Comparison of ENCODE assay signal across 7 cellular contexts in genomic region chrX:10098235-10098819, GRCh38. TPM values are rescaled to one million over a fixed set of nuclear protein-coding genes. Genes with fewer than 3 reads are reported as not detected.
DNase-seq lines count a peak whose midpoint lies in the region; ATAC-seq and TF ChIP-seq lines count a peak whose summit lies in the region.

No MANE protein-coding gene starts in this region.

- H3K4me1 ChIP-seq in naive thymus-derived CD4-positive, alpha-beta T cell (ENCODE audit: control insufficient read depth in 2 of 2, insufficient read depth in 2 of 2, low read length in 2 of 2) = peaks cover 5 to 9% of the 10 kb centered on the region in 2 donors
- no peaks in the 10 kb centered on the region for H3K4me1 ChIP-seq in thyroid gland

- peak overlapping the region; percentile 72 for H3K4me3 ChIP-seq in naive thymus-derived CD4-positive, alpha-beta T cell (ENCODE audit: low read length)
- H3K4me3 ChIP-seq in thyroid gland (replicated peaks in 1 of 3) = no peak overlapping the region

- H3K27ac Mint-ChIP-seq in activated T-cell treated with anti-CD3 and anti-CD28 coated beads, Interleukin-2, amount 50 U/mL, for 72 hours = peak overlapping the region; percentile 95
- peak overlapping the region; percentile 86 to 98 (median 92) for H3K27ac Mint-ChIP-seq in naive thymus-derived CD4-positive, alpha-beta T cell

- H3K36me3 ChIP-seq in naive thymus-derived CD4-positive, alpha-beta T cell (ENCODE audit: control insufficient read depth in 2 of 3, insufficient read depth in 3 of 3, low read length in 3 of 3) = peaks cover 0 to 6% (median 0%) of the 10 kb centered on the region in 3 experiments
- H3K36me3 ChIP-seq in thyroid gland = no peaks in the 10 kb centered on the region

- H3K4me1 Mint-ChIP-seq in activated T-cell treated with anti-CD3 and anti-CD28 coated beads, Interleukin-2, amount 50 U/mL, for 72 hours (ENCODE audit: low read depth) = peaks cover 51% of the 10 kb centered on the region
- peaks cover 13 to 58% (median 51%) of the 10 kb centered on the region in 7 donors for H3K4me1 Mint-ChIP-seq in naive thymus-derived CD4-positive, alpha-beta T cell

- H3K27me3 ChIP-seq in naive thymus-derived CD4-positive, alpha-beta T cell (ENCODE audit: control insufficient read depth in 2 of 2, insufficient read depth in 2 of 2, low read length in 2 of 2) = no peaks in the 10 kb centered on the region
- no peaks in the 10 kb centered on the region for H3K27me3 ChIP-seq in thyroid gland

- peak overlapping the region; percentile 56 to 97 for H3K4me3 Mint-ChIP-seq in activated T-cell treated with anti-CD3 and anti-CD28 coated beads, Interleukin-2, amount 50 U/mL, for 72 hours
- H3K4me3 Mint-ChIP-seq in naive thymus-derived CD4-positive, alpha-beta T cell = peak overlapping the region; percentile 83 to 94 (median 88)

- intact Hi-C loops in naive thymus-derived CD4-positive, alpha-beta T cell (cut with micrococcal nuclease) = loop anchor here (1.0 to 2.0 kb wide), 8 partner anchors 9 to 642 kb away; no protein-coding TSS in a partner anchor
- intact Hi-C loops in thyroid gland (cut with DNase I) = no loop called here

- no peaks in the 10 kb centered on the region for H3K27me3 Mint-ChIP-seq in activated T-cell treated with anti-CD3 and anti-CD28 coated beads, Interleukin-2, amount 50 U/mL, for 72 hours (ENCODE audit: low read depth)
- H3K27me3 Mint-ChIP-seq in naive thymus-derived CD4-positive, alpha-beta T cell = no peaks in the 10 kb centered on the region

- no peaks in the 10 kb centered on the region for H3K9me3 Mint-ChIP-seq in activated T-cell treated with anti-CD3 and anti-CD28 coated beads, Interleukin-2, amount 50 U/mL, for 72 hours
- H3K9me3 Mint-ChIP-seq in naive thymus-derived CD4-positive, alpha-beta T cell = peaks cover 0 to 2% (median 0%) of the 10 kb centered on the region in 11 donors

- ATAC-seq in GM19397 (IDR thresholded peaks at IDR 0.05; ENCODE audit: unreplicated experiment) (peak; percentile 72), HG03159 (IDR thresholded peaks at IDR 0.05; ENCODE audit: unreplicated experiment) (peak; percentile 81)
- peak; percentile 78 to 79 for ATAC-seq in activated T-cell treated with anti-CD3 and anti-CD28 coated beads, Interleukin-2, amount 50 U/mL, for 72 hours (replicated peaks in 1 of 2)
- ATAC-seq in naive thymus-derived CD4-positive, alpha-beta T cell = peak; percentile 87

- H3K27ac ChIP-seq in naive thymus-derived CD4-positive, alpha-beta T cell (ENCODE audit: low read depth, low read length) = peak overlapping the region; percentile 73
- peak overlapping the region in 1 of 3 donors; percentile 3 for H3K27ac ChIP-seq in thyroid gland

- POLR2A ChIA-PET in naive thymus-derived CD4-positive, alpha-beta T cell (lab: Charles Lee) = interaction anchor here (0.8 to 2.0 kb wide), 8 partner anchors 9 to 84 kb away, joined by 3 to 32 read pairs (median 6); no protein-coding TSS in a partner anchor

- WGBS in thyroid gland, 2 donors = 65 to 67% methylated on average over 12 of the region's 12 CpGs

- TF ChIP-seq CTCF in thyroid gland (IDR thresholded peaks at IDR 0.05) = no peak

- no peaks in the 10 kb centered on the region for H3K9me3 ChIP-seq in naive thymus-derived CD4-positive, alpha-beta T cell (ENCODE audit: control insufficient read depth in 2 of 3, low read length in 3 of 3)
- no peaks in the 10 kb centered on the region for H3K9me3 ChIP-seq in thyroid gland

- CTCF ChIA-PET in naive thymus-derived CD4-positive, alpha-beta T cell (lab: Charles Lee) = interaction anchor here (0.6 to 4.4 kb wide), 7 partner anchors 10 to 125 kb away, joined by 3 to 18 read pairs (median 4); no protein-coding TSS in a partner anchor

- peaks cover 9 to 12% of the 10 kb centered on the region in 2 donors for H3K36me3 Mint-ChIP-seq in activated T-cell treated with anti-CD3 and anti-CD28 coated beads, Interleukin-2, amount 50 U/mL, for 72 hours (ENCODE audit: insufficient read depth in 2 of 2)
- peaks cover 0 to 38% (median 8%) of the 10 kb centered on the region in 5 donors for H3K36me3 Mint-ChIP-seq in naive thymus-derived CD4-positive, alpha-beta T cell

- peak; percentile 65 to 68 for DNase-seq in activated T-cell treated with anti-CD3 and anti-CD28 coated beads, Interleukin-2, amount 50 U/mL, for 72 hours
- peak in 8 of 9 donors; percentile 30 to 78 (median 64) for DNase-seq in naive thymus-derived CD4-positive, alpha-beta T cell
- DNase-seq in thyroid gland (no peak), UCSD-AML1 (lab: John Stamatoyannopoulos, UW; ENCODE audit: unreplicated experiment) (no peak), NCI-H226 (no peak)

- TF ChIP-seq POLR2A in thyroid gland (IDR thresholded peaks at IDR 0.05) = no peak

RNA-seq across cellular contexts. Expression of gene CLCN4, which starts 58.4 kb away (rescaled TPM):
- under 1 TPM; 0.02 to 0.19 TPM for total RNA-seq in activated T-cell treated with anti-CD3 and anti-CD28 coated beads, Interleukin-2, amount 50 U/mL, for 72 hours
- total RNA-seq in naive thymus-derived CD4-positive, alpha-beta T cell = under 1 TPM in 4 of 5 experiments, not detected in 1; 0.11 to 0.42 (median 0.20) TPM
- polyA plus RNA-seq in naive thymus-derived CD4-positive, alpha-beta T cell = under 1 TPM in 1 of 2 donors, not detected in 1; 0.02 TPM
- total RNA-seq in thyroid gland = 10 to 100 TPM in 3 of 4 donors, 1 to 10 TPM in 1; 7.1 to 19.1 (median 15.9) TPM

Comparison
In these comparisons a context has a peak if more than half of its experiments do, and no peak if none do; other contexts are left out.
1. DNase-seq: peak in activated T-cell treated with anti-CD3 and anti-CD28 coated beads, Interleukin-2, amount 50 U/mL, for 72 hours (2 of 2) and naive thymus-derived CD4-positive, alpha-beta T cell (8 of 9); none in thyroid gland (0 of 2), UCSD-AML1 (single experiment) and NCI-H226 (single experiment).
2. RNA of gene CLCN4, which starts 58.4 kb away (total RNA-seq): 7.1 to 19.1 TPM in thyroid gland; 0.02 to 0.19 TPM in activated T-cell treated with anti-CD3 and anti-CD28 coated beads, Interleukin-2, amount 50 U/mL, for 72 hours and 0.11 to 0.42 TPM in naive thymus-derived CD4-positive, alpha-beta T cell; every median in the first group is over 4 times any median in the second.
3. Peak in every context shown above with its lines, with median percentiles within 50 percentile points of each other: ATAC-seq.